ENCODE assay signal across 17 cellular contexts in the genomic region with DNA sequence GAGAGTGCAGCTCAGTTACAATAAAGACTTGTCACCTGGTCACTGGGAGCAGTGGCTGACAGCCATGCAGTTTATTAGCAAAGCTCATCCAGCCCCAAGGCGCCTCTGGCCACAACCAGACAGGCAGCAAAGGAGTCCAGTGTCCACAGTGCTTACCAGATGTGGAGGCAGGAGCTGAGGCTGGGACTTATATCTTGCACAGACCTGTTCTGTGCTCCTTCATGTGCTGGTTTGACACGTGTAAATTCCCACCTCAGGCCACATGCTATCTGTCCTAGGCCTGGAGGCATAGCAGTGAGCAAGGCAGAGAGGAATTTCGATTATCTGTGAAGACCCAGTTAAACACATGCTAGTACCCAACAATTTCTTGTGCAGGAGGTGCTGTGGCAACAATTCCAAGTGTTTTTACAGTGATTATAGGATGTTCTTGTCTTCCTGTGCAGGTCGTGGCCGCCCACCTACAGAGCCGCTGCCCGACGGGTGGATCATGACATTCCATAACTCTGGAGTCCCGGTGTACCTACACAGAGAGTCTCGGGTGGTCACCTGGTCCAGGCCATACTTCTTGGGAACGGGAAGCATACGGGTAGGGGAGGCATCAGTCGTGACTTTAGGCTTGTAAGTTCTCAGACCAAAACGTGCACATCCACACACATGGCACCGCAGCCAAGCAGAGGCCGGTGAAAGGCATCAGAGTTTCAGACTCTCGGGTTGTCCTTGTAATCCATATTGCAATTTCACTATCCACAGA. TPM values are rescaled to one million over a fixed set of nuclear protein-coding genes. Genes with fewer than 3 reads are reported as not detected.
DNase-seq lines count a peak whose midpoint lies in the region; ATAC-seq and TF ChIP-seq lines count a peak whose summit lies in the region.
"Had no signal": no experiment of that assay in that cellular context is flagged by ENCODE, and none has a peak within 500 bp of the region (broad histone marks: within the 10 kb centered on the region; RNA-seq: fewer than 3 reads in every experiment).

No MANE protein-coding gene starts in this region.

- H3K4me1 Mint-ChIP-seq in activated CD8-positive, alpha-beta memory T cell treated with anti-CD3 and anti-CD28 coated beads, Interleukin-2, amount 10 ng/mL, durations not matched to agents 7 days and 5 days = peaks cover 76% of the 10 kb centered on the region
- peaks cover 86% of the 10 kb centered on the region for H3K4me1 Mint-ChIP-seq in stimulated activated effector memory CD8-positive, alpha-beta T cell treated with anti-CD3 and anti-CD28 coated beads, Interleukin-12 subunit alpha, Interleukin-12 subunit beta, amount 100 ng/mL, for 72 hours

- H3K27ac ChIP-seq in RWPE1 (peak overlapping the region; percentile 15; the same call in 1 of the 2 replicates), lower lobe of right lung (no peak overlapping the region), SJCRH30 (no peak overlapping the region)

- H3K27me3 Mint-ChIP-seq in activated CD8-positive, alpha-beta memory T cell treated with anti-CD3 and anti-CD28 coated beads, Interleukin-2, amount 10 ng/mL, durations not matched to agents 7 days and 5 days = no peaks in the 10 kb centered on the region

- H3K9me3 ChIP-seq in lower lobe of right lung (no peaks in the 10 kb centered on the region), SJCRH30 (replicated peaks) (no peaks in the 10 kb centered on the region)

- TF ChIP-seq CTCF in RWPE1 (conservative IDR thresholded peaks at IDR 0.05; ENCODE audit: low read depth) (no peak), lower lobe of right lung (IDR thresholded peaks at IDR 0.05) (no peak)

- POLR2A ChIA-PET in RWPE1 (lab: Yijun Ruan, JAX; ENCODE audit: low non-redundant PET) = no interaction called here

- CTCF ChIA-PET in activated CD8-positive, alpha-beta memory T cell treated with anti-CD3 and anti-CD28 coated beads, Interleukin-2, amount 10 ng/mL, durations not matched to agents 7 days and 5 days (lab: Charles Lee) = interaction anchor here (2.1 to 2.5 kb wide), 2 partner anchors 22 to 68 kb away, joined by 6 to 13 read pairs; no protein-coding TSS in a partner anchor
- CTCF ChIA-PET in RWPE1 (lab: Yijun Ruan, JAX) = interaction anchor here (0.7 kb wide), 1 partner anchor 151 kb away, joined by 3 read pairs; no protein-coding TSS in a partner anchor

- peaks cover 68% of the 10 kb centered on the region for H3K36me3 Mint-ChIP-seq in activated CD8-positive, alpha-beta memory T cell treated with anti-CD3 and anti-CD28 coated beads, Interleukin-2, amount 10 ng/mL, durations not matched to agents 7 days and 5 days
- H3K36me3 Mint-ChIP-seq in stimulated activated effector memory CD8-positive, alpha-beta T cell treated with anti-CD3 and anti-CD28 coated beads, Interleukin-12 subunit alpha, Interleukin-12 subunit beta, amount 100 ng/mL, for 72 hours = peaks cover 96% of the 10 kb centered on the region

- no peaks in the 10 kb centered on the region for H3K9me3 Mint-ChIP-seq in activated CD8-positive, alpha-beta memory T cell treated with anti-CD3 and anti-CD28 coated beads, Interleukin-2, amount 10 ng/mL, durations not matched to agents 7 days and 5 days (ENCODE audit: low read depth)
- H3K9me3 Mint-ChIP-seq in stimulated activated effector memory CD8-positive, alpha-beta T cell treated with anti-CD3 and anti-CD28 coated beads, Interleukin-12 subunit alpha, Interleukin-12 subunit beta, amount 100 ng/mL, for 72 hours = no peaks in the 10 kb centered on the region

- H3K4me3 Mint-ChIP-seq in activated CD8-positive, alpha-beta memory T cell treated with anti-CD3 and anti-CD28 coated beads, Interleukin-2, amount 10 ng/mL, durations not matched to agents 7 days and 5 days = no peak overlapping the region
- no peak overlapping the region for H3K4me3 Mint-ChIP-seq in stimulated activated effector memory CD8-positive, alpha-beta T cell treated with anti-CD3 and anti-CD28 coated beads, Interleukin-12 subunit alpha, Interleukin-12 subunit beta, amount 100 ng/mL, for 72 hours

- no peak for ATAC-seq in activated CD8-positive, alpha-beta memory T cell treated with anti-CD3 and anti-CD28 coated beads, Interleukin-2, amount 10 ng/mL, durations not matched to agents 7 days and 5 days
- ATAC-seq in lower lobe of right lung (no peak), GM21786 (IDR thresholded peaks at IDR 0.05; ENCODE audit: unreplicated experiment) (no peak)
- no peak for ATAC-seq in stimulated activated effector memory CD8-positive, alpha-beta T cell treated with anti-CD3 and anti-CD28 coated beads, Interleukin-12 subunit alpha, Interleukin-12 subunit beta, amount 100 ng/mL, for 72 hours
- ATAC-seq: HCT116 had no signal

- peaks cover 89% of the 10 kb centered on the region for H3K36me3 ChIP-seq in lower lobe of right lung
- peaks cover 91% of the 10 kb centered on the region for H3K36me3 ChIP-seq in SJCRH30

- peak overlapping the region; percentile 29 for H3K27ac Mint-ChIP-seq in activated CD8-positive, alpha-beta memory T cell treated with anti-CD3 and anti-CD28 coated beads, Interleukin-2, amount 10 ng/mL, durations not matched to agents 7 days and 5 days
- H3K27ac Mint-ChIP-seq in stimulated activated effector memory CD8-positive, alpha-beta T cell treated with anti-CD3 and anti-CD28 coated beads, Interleukin-12 subunit alpha, Interleukin-12 subunit beta, amount 100 ng/mL, for 72 hours = peak overlapping the region; percentile 82

- H3K4me1 ChIP-seq in lower lobe of right lung = peaks cover 9% of the 10 kb centered on the region
- no peaks in the 10 kb centered on the region for H3K4me1 ChIP-seq in SJCRH30

- DNase-seq in activated CD8-positive, alpha-beta memory T cell treated with anti-CD3 and anti-CD28 coated beads, Interleukin-2, amount 10 ng/mL, durations not matched to agents 7 days and 5 days = no peak
- no peak for DNase-seq in activated CD8-positive, alpha-beta memory T cell treated with anti-CD3 and anti-CD28 coated beads, Interleukin-2, amount 50 U/mL, for 48 hours
- DNase-seq in RWPE1 (ENCODE audit: low spot score) (no peak), lower lobe of right lung (peak; percentile 28), SJCRH30 (no peak), GM03348 (ENCODE audit: low spot score) (no peak)
- DNase-seq in stimulated activated effector memory CD8-positive, alpha-beta T cell treated with anti-CD3 and anti-CD28 coated beads, Interleukin-12 subunit alpha, Interleukin-12 subunit beta, amount 100 ng/mL, for 72 hours (ENCODE audit: low spot score in 2 of 2) = no peak
- DNase-seq: C1 segment of cervical spinal cord; DMS53; NCI-H1048; NCI-H146; NCI-H226; NCI-H526; NK-92 treated with Interleukin-12 subunit alpha and Interleukin-12 subunit beta, amount 100 ng/mL, for 24 hours; OCI-M1 had no signal

- H3K27me3 ChIP-seq in lower lobe of right lung (ENCODE audit: low read depth) (no peaks in the 10 kb centered on the region), SJCRH30 (no peaks in the 10 kb centered on the region)

- intact Hi-C loops in lower lobe of right lung (cut with DNase I) = no loop called here

- H3K4me3 ChIP-seq in lower lobe of right lung (no peak overlapping the region), SJCRH30 (no peak overlapping the region)

RNA-seq across cellular contexts. Expression of gene DGCR8, which starts 9.4 kb away (rescaled TPM):
- total RNA-seq in activated CD8-positive, alpha-beta memory T cell treated with anti-CD3 and anti-CD28 coated beads, Interleukin-2, amount 10 ng/mL, durations not matched to agents 7 days and 5 days = 10 to 100 TPM; 70.4 to 71.9 TPM
- total RNA-seq in lower lobe of right lung = 29.5 TPM
- total RNA-seq in SJCRH30 (2014; rRNA removed; shearing (Covaris generic)) = 30.0 and 39.3 TPM in 2 replicates

RNA-seq across cellular contexts. Expression of gene RANBP1, which starts 26.5 kb away (rescaled TPM):
- total RNA-seq in activated CD8-positive, alpha-beta memory T cell treated with anti-CD3 and anti-CD28 coated beads, Interleukin-2, amount 10 ng/mL, durations not matched to agents 7 days and 5 days = 100 to 1,000 TPM; 318 to 345 TPM
- 58.3 TPM for total RNA-seq in lower lobe of right lung
- 624 and 627 TPM in 2 replicates for total RNA-seq in SJCRH30 (2014; rRNA removed; shearing (Covaris generic))

RNA-seq across cellular contexts. Expression of gene TRMT2A, which starts 27.6 kb away (rescaled TPM):
- 100 to 1,000 TPM in 1 of 2 experiments, 10 to 100 TPM in 1; 98.1 to 140 TPM for total RNA-seq in activated CD8-positive, alpha-beta memory T cell treated with anti-CD3 and anti-CD28 coated beads, Interleukin-2, amount 10 ng/mL, durations not matched to agents 7 days and 5 days
- 70.4 TPM for total RNA-seq in lower lobe of right lung
- total RNA-seq in SJCRH30 (2014; rRNA removed; shearing (Covaris generic)) = 23.6 and 28.3 TPM in 2 replicates

RNA-seq across cellular contexts. Expression of gene ZDHHC8, which starts 42.2 kb away (rescaled TPM):
- total RNA-seq in activated CD8-positive, alpha-beta memory T cell treated with anti-CD3 and anti-CD28 coated beads, Interleukin-2, amount 10 ng/mL, durations not matched to agents 7 days and 5 days = 10 to 100 TPM; 57.9 to 66.3 TPM
- total RNA-seq in lower lobe of right lung = 77.2 TPM
- total RNA-seq in SJCRH30 (2014; rRNA removed; shearing (Covaris generic)) = 13.6 and 16.4 TPM in 2 replicates
